Comparison of ENCODE assay signal across 22 cellular contexts in genomic region chr5:2133080-2133479, GRCh38.
"Had no signal": no experiment of that assay in that cellular context is flagged by ENCODE, and none has a peak within 500 bp of the region (broad histone marks: within the 10 kb centered on the region; RNA-seq: fewer than 3 reads in every experiment).

No MANE protein-coding gene starts in this region.

- H3K27ac ChIP-seq: gastroesophageal sphincter, hepatocyte, left ventricle myocardium inferior, right atrium auricular region, spleen, transverse colon had no signal

- H3K4me2 ChIP-seq: hepatocyte had no signal

- H3K27ac Mint-ChIP-seq: activated CD4-positive, alpha-beta T cell treated with anti-CD3 and anti-CD28 coated beads for 36 hours; activated CD8-positive, alpha-beta memory T cell treated with anti-CD3 and anti-CD28 coated beads, Interleukin-2, amount 10 ng/mL, durations not matched to agents 7 days and 5 days; activated CD8-positive, alpha-beta T cell treated with anti-CD3 and anti-CD28 coated beads, Interleukin-2, amount 10 ng/mL, durations not matched to agents 7 days and 5 days; activated naive CD4-positive, alpha-beta T cell treated with anti-CD3 and anti-CD28 coated beads, Interleukin-2, amount 50 U/mL, for 24 hours; activated naive CD8-positive, alpha-beta T cell treated with anti-CD3 and anti-CD28 coated beads, Interleukin-2, amount 50 U/mL, for 24 hours; activated T-helper 2 cell treated with anti-CD3 and anti-CD28 coated beads, Interferon-gamma antibody, Interleukin-2, Interleukin-4, amounts not matched to agents 10 μg/mL and 5 μg/mL and 100 μg/mL, durations not matched to agents 14 hours and 24 hours and 36 hours; effector memory CD8-positive, alpha-beta T cell had no signal

- H3K9me3 Mint-ChIP-seq: activated naive CD4-positive, alpha-beta T cell treated with anti-CD3 and anti-CD28 coated beads, Interleukin-2, amount 50 U/mL, for 24 hours; activated naive CD8-positive, alpha-beta T cell treated with anti-CD3 and anti-CD28 coated beads, Interleukin-2, amount 50 U/mL, for 24 hours; effector memory CD8-positive, alpha-beta T cell had no signal

- H3K4me1 Mint-ChIP-seq: activated CD8-positive, alpha-beta memory T cell treated with anti-CD3 and anti-CD28 coated beads, Interleukin-2, amount 10 ng/mL, durations not matched to agents 7 days and 5 days; activated naive CD4-positive, alpha-beta T cell treated with anti-CD3 and anti-CD28 coated beads, Interleukin-2, amount 50 U/mL, for 24 hours; activated naive CD8-positive, alpha-beta T cell treated with anti-CD3 and anti-CD28 coated beads, Interleukin-2, amount 50 U/mL, for 24 hours had no signal

- DNase-seq: activated CD4-positive, alpha-beta T cell treated with anti-CD3 and anti-CD28 coated beads for 36 hours; activated CD4-positive, CD25-positive, alpha-beta regulatory T cell; activated CD8-positive, alpha-beta memory T cell treated with anti-CD3 and anti-CD28 coated beads, Interleukin-2, amount 10 ng/mL, durations not matched to agents 7 days and 5 days; activated CD8-positive, alpha-beta T cell treated with anti-CD3 and anti-CD28 coated beads, Interleukin-2, amount 10 ng/mL, durations not matched to agents 7 days and 5 days; activated naive CD8-positive, alpha-beta T cell treated with anti-CD3 and anti-CD28 coated beads, Interleukin-2, amount 50 U/mL, for 24 hours; activated T-cell treated with anti-CD3 and anti-CD28 coated beads, Interleukin-2, amount 50 U/mL, for 48 hours; amygdala; caudate nucleus; effector memory CD8-positive, alpha-beta T cell; islet precursor cell; left ventricle myocardium inferior; mucosa of descending colon; occipital lobe; spleen; stimulated activated naive CD4-positive, alpha-beta T cell; transverse colon had no signal

- H3K27me3 Mint-ChIP-seq: activated naive CD8-positive, alpha-beta T cell treated with anti-CD3 and anti-CD28 coated beads, Interleukin-2, amount 50 U/mL, for 24 hours had no signal

- H3K36me3 Mint-ChIP-seq: activated CD8-positive, alpha-beta memory T cell treated with anti-CD3 and anti-CD28 coated beads, Interleukin-2, amount 10 ng/mL, durations not matched to agents 7 days and 5 days; activated naive CD4-positive, alpha-beta T cell treated with anti-CD3 and anti-CD28 coated beads, Interleukin-2, amount 50 U/mL, for 24 hours had no signal

- H3K9me3 ChIP-seq: gastroesophageal sphincter, left ventricle myocardium inferior, mucosa of descending colon, right atrium auricular region, spleen, transverse colon had no signal

- H3K4me3 ChIP-seq: gastroesophageal sphincter, hepatocyte, left ventricle myocardium inferior, lung, mucosa of descending colon, right atrium auricular region, spleen, transverse colon had no signal

- ATAC-seq: activated CD4-positive, alpha-beta T cell treated with anti-CD3 and anti-CD28 coated beads for 36 hours; activated CD8-positive, alpha-beta memory T cell treated with anti-CD3 and anti-CD28 coated beads, Interleukin-2, amount 10 ng/mL, durations not matched to agents 7 days and 5 days; activated CD8-positive, alpha-beta T cell treated with anti-CD3 and anti-CD28 coated beads, Interleukin-2, amount 10 ng/mL, durations not matched to agents 7 days and 5 days; activated naive CD8-positive, alpha-beta T cell treated with anti-CD3 and anti-CD28 coated beads, Interleukin-2, amount 50 U/mL, for 24 hours; effector memory CD8-positive, alpha-beta T cell; gastroesophageal sphincter; mucosa of descending colon had no signal

- H3K36me3 ChIP-seq: gastroesophageal sphincter, left ventricle myocardium inferior, right atrium auricular region, spleen, transverse colon had no signal

- H3K4me3 Mint-ChIP-seq: activated CD4-positive, alpha-beta T cell treated with anti-CD3 and anti-CD28 coated beads for 36 hours; activated CD8-positive, alpha-beta memory T cell treated with anti-CD3 and anti-CD28 coated beads, Interleukin-2, amount 10 ng/mL, durations not matched to agents 7 days and 5 days; activated CD8-positive, alpha-beta T cell treated with anti-CD3 and anti-CD28 coated beads, Interleukin-2, amount 10 ng/mL, durations not matched to agents 7 days and 5 days; activated naive CD4-positive, alpha-beta T cell treated with anti-CD3 and anti-CD28 coated beads, Interleukin-2, amount 50 U/mL, for 24 hours; activated naive CD8-positive, alpha-beta T cell treated with anti-CD3 and anti-CD28 coated beads, Interleukin-2, amount 50 U/mL, for 24 hours; effector memory CD8-positive, alpha-beta T cell had no signal

- H3K4me1 ChIP-seq: transverse colon had no signal

- H3K27me3 ChIP-seq: hepatocyte, right atrium auricular region, spleen, transverse colon had no signal

- H2AFZ ChIP-seq: hepatocyte had no signal
